ENCODE assay signal across 8 cellular contexts in the genomic region with DNA sequence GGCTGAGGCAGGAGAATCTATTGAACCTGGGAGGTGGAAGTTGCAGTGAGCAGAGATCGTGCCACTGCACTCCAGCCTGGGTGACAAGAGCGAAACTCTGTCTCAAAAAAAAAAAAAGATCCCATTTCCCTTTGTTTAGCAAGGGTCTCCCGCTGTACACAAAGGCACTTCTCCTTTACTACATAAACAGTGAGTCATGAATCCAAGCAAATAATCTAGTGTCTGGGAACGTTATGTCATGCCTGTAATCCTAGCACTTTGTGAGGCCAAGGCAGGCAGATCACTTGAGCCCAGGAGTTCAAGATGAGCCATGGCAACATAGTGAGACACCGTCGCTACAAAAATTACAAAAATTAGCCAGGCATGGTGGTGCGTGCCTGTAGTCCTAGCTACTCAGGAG. TPM values are rescaled to one million over a fixed set of nuclear protein-coding genes. Genes with fewer than 3 reads are reported as not detected.
A peak's percentile ranks its signal among the peaks of the same experiment; 100 is the strongest.
DNase-seq lines count a peak whose midpoint lies in the region; ATAC-seq, FAIRE-seq and TF ChIP-seq lines count a peak whose summit lies in the region.
"Not testable (repeated sequence)": the region's sequence is repeated elsewhere in the genome, so short reads cannot be mapped to it uniquely, and the experiment has no call there.

No MANE protein-coding gene starts in this region.

- peak; percentile 6 for FAIRE-seq in H54 (lab: Jason Lieb, UNC)
- FAIRE-seq in small intestine (lab: Jason Lieb, UNC), result not testable (repeated sequence)

- peaks cover 46% of the 10 kb centered on the region for H3F3A ChIP-seq in PC-9 (ENCODE audit: insufficient read depth, low read depth)

- H3K9me3 ChIP-seq in PC-9 (ENCODE audit: insufficient read depth, low read depth); left lung; small intestine (ENCODE audit: control insufficient read depth, low read depth): not testable (repeated sequence)

- not testable (repeated sequence) for H3K4me3 ChIP-seq in AG10803 (ENCODE audit: low read length); PC-9; astrocyte of the cerebellum (ENCODE audit: low read depth, low read length); left lung; small intestine (ENCODE audit: low read depth in 1 of 2, low read length in 2 of 2)

- POLR2A ChIA-PET in PC-9 (lab: Charles Lee; ENCODE audit: unreplicated experiment), result not testable (repeated sequence)

- intact Hi-C loops in PC-9 (cut with micrococcal nuclease; ENCODE audit: unreplicated experiment); left lung (cut with DNase I): not testable (repeated sequence)

- not testable (repeated sequence) for TF ChIP-seq CTCF in AG10803 (conservative IDR thresholded peaks at IDR 0.05; ENCODE audit: low read length); PC-9 (conservative IDR thresholded peaks at IDR 0.05); astrocyte of the cerebellum (IDR thresholded peaks at IDR 0.05; ENCODE audit: low read depth, low read length, missing control alignments); left lung (IDR thresholded peaks at IDR 0.05)

- H3K4me2 ChIP-seq in PC-9, result peak overlapping the region; percentile 36

- not testable (repeated sequence) for H3K36me3 ChIP-seq in PC-9 (ENCODE audit: low read depth); left lung; small intestine (ENCODE audit: control insufficient read depth in 2 of 2, insufficient read depth in 2 of 2, low read length in 2 of 2)

- BruUV-seq in PC-9 (replicated peaks; lab: Mats Ljungman, UMichigan), result not testable (repeated sequence)

- peak; percentile 41 for ATAC-seq in left lung

- H3K27ac ChIP-seq in PC-9 (peak overlapping the region; percentile 71), left lung (peak overlapping the region in 1 of 2 donors; percentile 50), small intestine (ENCODE audit: low read depth in 1 of 2, low read length in 1 of 2) (peak overlapping the region; percentile 85 to 94)

- CTCF ChIA-PET in PC-9 (lab: Charles Lee), result not testable (repeated sequence)

- H4K20me1 ChIP-seq in PC-9 (ENCODE audit: insufficient read depth), result not testable (repeated sequence)

- peaks cover 41% of the 10 kb centered on the region for H3K4me1 ChIP-seq in PC-9 (replicated peaks; ENCODE audit: insufficient read depth)
- peaks cover 0 to 38% of the 10 kb centered on the region in 2 donors for H3K4me1 ChIP-seq in left lung
- not testable (repeated sequence) for H3K4me1 ChIP-seq in small intestine (ENCODE audit: control insufficient read depth in 2 of 2, insufficient read depth in 1 of 2, low read depth in 1 of 2, low read length in 1 of 2)

- not testable (repeated sequence) for H2AFZ ChIP-seq in PC-9

- WGBS in small intestine, 3 donors, result 65 to 70% (median 66%) methylated on average over 7 of the region's 7 CpGs

- not testable (repeated sequence) for H3K27me3 ChIP-seq in PC-9 (ENCODE audit: insufficient read depth, low read depth); left lung; small intestine (ENCODE audit: control insufficient read depth in 2 of 2, insufficient read depth in 2 of 2, low read length in 2 of 2)

- DNase-seq in AG10803 (ENCODE audit: low read depth) (peak; percentile 46), NCI-H2029 treated with DMSO at 0.1 percent for 48 hours (lab: John Stamatoyannopoulos, UW) (peak; percentile 76), PC-9 (peak; percentile 34 to 94), astrocyte of the cerebellum (ENCODE audit: low read depth) (peak; percentile 32), fibroblast of gingiva (ENCODE audit: low read depth) (peak; percentile 76), small intestine (peak; percentile 60)
- DNase-seq in H54 (ENCODE audit: insufficient read length, low spot score); left lung: not testable (repeated sequence)

- not testable (repeated sequence) for H3K9me2 ChIP-seq in PC-9 (ENCODE audit: insufficient read depth)

- in situ Hi-C loops in astrocyte of the cerebellum (cut with HindIII; ENCODE audit: low sequenced_read_pairs), result not testable (repeated sequence)

- H3K79me2 ChIP-seq in PC-9 (ENCODE audit: low read depth), result not testable (repeated sequence)

- TF ChIP-seq POLR2A in H54 (IDR thresholded peaks at IDR 0.05; ENCODE audit: low read depth, low read length), result not testable (repeated sequence)

RNA-seq across cellular contexts. Expression of a gene that starts 16.7 kb away (rescaled TPM):
- 18.4 and 23.7 TPM in 2 replicates for total RNA-seq in PC-9 (2021)
- 100 to 1,000 TPM in 1 of 2 donors, 10 to 100 TPM in 1; 43.4 to 355 TPM for total RNA-seq in left lung
- polyA plus RNA-seq in small intestine, result 100 to 1,000 TPM in 1 of 3 donors, 10 to 100 TPM in 2; 22.3 to 119 (median 91.0) TPM

RNA-seq across cellular contexts. Expression of a gene that starts 35.7 kb away (rescaled TPM):
- 71.7 and 115 TPM in 2 replicates for total RNA-seq in PC-9 (2021)
- 10 to 100 TPM; 34.9 to 62.5 TPM for total RNA-seq in left lung
- polyA plus RNA-seq in small intestine, result 10 to 100 TPM in 1 of 3 donors, 1 to 10 TPM in 2; 5.6 to 31.8 (median 6.5) TPM
